Comparison of ENCODE assay signal across 5 cellular contexts in genomic region chr6:95142661-95143060, GRCh38.
"Had no signal": no experiment of that assay in that cellular context is flagged by ENCODE, and none has a peak within 500 bp of the region (broad histone marks: within the 10 kb centered on the region; RNA-seq: fewer than 3 reads in every experiment).

No MANE protein-coding gene starts in this region.

- H3K9me3 Mint-ChIP-seq: GM23338, H9 had no signal

- H3K4me3 Mint-ChIP-seq: GM23338, H9 had no signal

- H3K27ac ChIP-seq: HL-60 had no signal

- H3K4me1 Mint-ChIP-seq: GM23338, H9 had no signal

- H3K27ac Mint-ChIP-seq: GM23338, H9 had no signal

- DNase-seq: H9, HCEC 1CT, IMR-90 had no signal
